10 cellular contexts compared by ENCODE assay signal in genomic region chr15:36428102-36428845, GRCh38.
DNase-seq lines count a peak whose midpoint lies in the region; ATAC-seq and TF ChIP-seq lines count a peak whose summit lies in the region.
"Had no signal": no experiment of that assay in that cellular context is flagged by ENCODE, and none has a peak within 500 bp of the region (broad histone marks: within the 10 kb centered on the region; RNA-seq: fewer than 3 reads in every experiment).

No MANE protein-coding gene starts in this region.

- no peaks in the 10 kb centered on the region for H3K79me2 ChIP-seq in GM23338 (replicated peaks; ENCODE audit: insufficient read depth)

- no peak overlapping the region for H2AFZ ChIP-seq in GM23338

- no peaks in the 10 kb centered on the region for H3F3A ChIP-seq in GM23338 (replicated peaks; ENCODE audit: low read depth)

- H3K4me3 Mint-ChIP-seq in GM23338 = no peak overlapping the region
- H3K4me3 Mint-ChIP-seq in type B pancreatic cell = no peak overlapping the region

- H3K36me3 ChIP-seq in GM23338 (ENCODE audit: insufficient read depth) = no peaks in the 10 kb centered on the region
- H3K36me3 ChIP-seq: heart left ventricle had no signal

- H4K20me1 ChIP-seq in GM23338 (replicated peaks; ENCODE audit: insufficient read depth) = no peaks in the 10 kb centered on the region

- no peaks in the 10 kb centered on the region for H3K4me1 ChIP-seq in GM23338 (ENCODE audit: insufficient read depth)
- H3K4me1 ChIP-seq: heart left ventricle had no signal

- H3K4me3 ChIP-seq in GM23338 = no peak overlapping the region
- H3K4me3 ChIP-seq: heart left ventricle had no signal

- H3K4me2 ChIP-seq in GM23338 = no peak overlapping the region

- DNase-seq in GM23338 (ENCODE audit: low spot score) (no peak), RKO (ENCODE audit: low spot score) (peak; percentile 77), erythroblast (lab: John Stamatoyannopoulos, UW) (peak; percentile 89 to 91), renal cortical epithelial cell (ENCODE audit: low read depth) (peak; percentile 97), type B pancreatic cell (ENCODE audit: extremely low spot score, unreplicated experiment) (no peak), cerebellar cortex (ENCODE audit: low spot score) (no peak)
- no peak for DNase-seq in activated CD8-positive, alpha-beta memory T cell treated with anti-CD3 and anti-CD28 coated beads for 24 hours
- DNase-seq: activated CD8-positive, alpha-beta memory T cell treated with anti-CD3 and anti-CD28 coated beads, Interleukin-2, amount 50 U/mL, for 48 hours; heart left ventricle had no signal

- no peak for TF ChIP-seq POLR2A in erythroblast (IDR thresholded peaks at IDR 0.05; ENCODE audit: low read length)

- TF ChIP-seq CTCF in GM23338 (conservative IDR thresholded peaks at IDR 0.05; ENCODE audit: low read depth in 2 of 2) (no peak), type B pancreatic cell (conservative IDR thresholded peaks at IDR 0.05) (no peak)

- H3K27ac ChIP-seq in GM23338 (ENCODE audit: low read depth) = no peak overlapping the region
- H3K27ac ChIP-seq: heart left ventricle had no signal

- H3K27me3 Mint-ChIP-seq in GM23338 (ENCODE audit: insufficient read depth, low read depth, poor library complexity) (no peaks in the 10 kb centered on the region), type B pancreatic cell (no peaks in the 10 kb centered on the region)

- H3K27me3 ChIP-seq in GM23338 (ENCODE audit: insufficient read depth) = no peaks in the 10 kb centered on the region
- H3K27me3 ChIP-seq: heart left ventricle had no signal

- H3K36me3 Mint-ChIP-seq in GM23338 (ENCODE audit: low read depth) = no peaks in the 10 kb centered on the region
- no peaks in the 10 kb centered on the region for H3K36me3 Mint-ChIP-seq in type B pancreatic cell

- ATAC-seq in GM23338 (no peak; the same call in 2 of the 3 replicates), HG02970 (IDR thresholded peaks at IDR 0.05; ENCODE audit: low FRiP score, unreplicated experiment) (no peak)

- H3K9me3 Mint-ChIP-seq in GM23338 (no peaks in the 10 kb centered on the region), type B pancreatic cell (no peaks in the 10 kb centered on the region)

- H3K27ac Mint-ChIP-seq in GM23338 = peak overlapping the region; percentile 83
- no peak overlapping the region for H3K27ac Mint-ChIP-seq in type B pancreatic cell

- H3K4me1 Mint-ChIP-seq in GM23338 (peaks cover 20% of the 10 kb centered on the region; the same call in 2 of the 3 replicates), type B pancreatic cell (ENCODE audit: unreplicated experiment) (no peaks in the 10 kb centered on the region)

- no peaks in the 10 kb centered on the region for H3K9me2 ChIP-seq in GM23338 (ENCODE audit: insufficient read depth)

TF ChIP-seq in GM23338, 12 proteins besides CTCF, POLR2A, EP300 and RAD21:
- TF ChIP-seq ZNF331 (CRISPR knock-in tag; IDR thresholded peaks at IDR 0.05; ENCODE audit: low read depth) (no peak), POLR2AphosphoS5 (IDR thresholded peaks at IDR 0.05; ENCODE audit: low read depth) (no peak), CREB1 (CRISPR knock-in tag; IDR thresholded peaks at IDR 0.05; ENCODE audit: low read depth) (no peak), JUNB (IDR thresholded peaks at IDR 0.05; ENCODE audit: unreplicated experiment) (no peak), ZNF114 (CRISPR knock-in tag; IDR thresholded peaks at IDR 0.05) (no peak), EZH2 (IDR thresholded peaks at IDR 0.05; ENCODE audit: low read depth, unreplicated experiment) (no peak), NANOG (IDR thresholded peaks at IDR 0.05; ENCODE audit: borderline replicate concordance) (no peak), EZH2phosphoT487 (IDR thresholded peaks at IDR 0.05; ENCODE audit: unreplicated experiment) (no peak), STAT1 (IDR thresholded peaks at IDR 0.05; ENCODE audit: unreplicated experiment) (no peak), ETS1 (IDR thresholded peaks at IDR 0.05) (no peak), ZNF462 (CRISPR knock-in tag; IDR thresholded peaks at IDR 0.05) (no peak)

Comparison
In these comparisons a context has a peak if more than half of its experiments do, and no peak if none do; other contexts are left out.
1. DNase-seq: peak in RKO (single experiment), erythroblast (2 of 2) and renal cortical epithelial cell (single experiment); none in GM23338 (single experiment), activated CD8-positive, alpha-beta memory T cell treated with anti-CD3 and anti-CD28 coated beads for 24 hours (single experiment), type B pancreatic cell (single experiment) and cerebellar cortex (single experiment).